In the genomic region with DNA sequence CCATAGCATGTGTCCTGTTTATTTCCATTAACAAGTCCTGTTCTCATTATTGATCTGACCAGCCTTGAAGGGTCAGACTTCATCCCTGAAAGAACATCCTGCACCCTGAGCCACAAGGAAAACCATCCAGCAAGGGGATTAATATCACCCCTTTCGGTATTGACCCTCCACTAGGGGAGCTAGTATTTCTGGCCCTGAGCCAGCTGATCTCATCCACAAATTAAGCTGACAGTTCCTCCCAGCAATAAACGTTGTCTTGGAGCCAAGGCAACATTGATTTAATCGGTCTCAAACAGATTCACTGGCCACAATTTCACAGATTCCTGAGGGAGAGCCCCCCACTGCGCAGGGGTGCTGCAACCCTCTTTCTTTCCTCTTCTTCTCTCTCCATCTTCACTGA, we compare ENCODE assay signal across 9 cellular contexts.
DNase-seq lines count a peak whose midpoint lies in the region; ATAC-seq and TF ChIP-seq lines count a peak whose summit lies in the region.
"Had no signal": no experiment of that assay in that cellular context is flagged by ENCODE, and none has a peak within 500 bp of the region (broad histone marks: within the 10 kb centered on the region; RNA-seq: fewer than 3 reads in every experiment).

No MANE protein-coding gene starts in this region.

- TF ChIP-seq CTCF in NB4 (IDR thresholded peaks at IDR 0.05; ENCODE audit: low read depth, low read length): peak; percentile 26
- TF ChIP-seq CTCF in brain microvascular endothelial cell (IDR thresholded peaks at IDR 0.05; ENCODE audit: low read depth, low read length, missing control alignments): peak; percentile 45

- H3K36me3 ChIP-seq in brain microvascular endothelial cell (replicated peaks): no peaks in the 10 kb centered on the region

- no peak overlapping the region for H3K27ac ChIP-seq in brain microvascular endothelial cell

- TF ChIP-seq POLR2A in NB4 (IDR thresholded peaks at IDR 0.05; ENCODE audit: extremely low read depth, insufficient read length): no peak

- no peak overlapping the region for H3K4me3 ChIP-seq in NB4 (ENCODE audit: low read depth, low read length)
- no peak overlapping the region for H3K4me3 ChIP-seq in brain microvascular endothelial cell (ENCODE audit: low read depth, low read length)

- peak; percentile 5 for DNase-seq in stimulated activated CD4-positive, alpha-beta T cell treated with anti-CD3 and anti-CD28 coated beads, Interleukin-15, amount 100 ng/mL, for 24 hours
- no peak for DNase-seq in stimulated activated CD4-positive, alpha-beta T cell treated with anti-CD3 and anti-CD28 coated beads, Interleukin-4, amount 100 ng/mL, for 24 hours
- peak; percentile 31 for DNase-seq in NB4 (ENCODE audit: low read depth)
- DNase-seq in brain microvascular endothelial cell: peak; percentile 4
- no peak for DNase-seq in AG08395 (ENCODE audit: low spot score)
- no peak for DNase-seq in activated CD4-positive, alpha-beta T cell treated with anti-CD3 and anti-CD28 coated beads for 48 hours
- DNase-seq in medulla oblongata (ENCODE audit: extremely low spot score): no peak
- DNase-seq: activated CD8-positive, alpha-beta memory T cell treated with anti-CD3 and anti-CD28 coated beads, Interleukin-2, amount 50 U/mL, for 48 hours had no signal

- in situ Hi-C loops in brain microvascular endothelial cell (cut with HindIII; ENCODE audit: low pct_ligation_motif_present, low sequenced_read_pairs): no loop called here

- no peaks in the 10 kb centered on the region for H3K27me3 ChIP-seq in brain microvascular endothelial cell (replicated peaks)

- no peak for ATAC-seq in HG03025 (IDR thresholded peaks at IDR 0.05; ENCODE audit: low FRiP score, unreplicated experiment)

Comparison
In these comparisons a context has a peak if more than half of its experiments do, and no peak if none do; other contexts are left out.
1. DNase-seq: peak in stimulated activated CD4-positive, alpha-beta T cell treated with anti-CD3 and anti-CD28 coated beads, Interleukin-15, amount 100 ng/mL, for 24 hours (single experiment), NB4 (single experiment) and brain microvascular endothelial cell (single experiment); none in stimulated activated CD4-positive, alpha-beta T cell treated with anti-CD3 and anti-CD28 coated beads, Interleukin-4, amount 100 ng/mL, for 24 hours (single experiment), AG08395 (single experiment), activated CD4-positive, alpha-beta T cell treated with anti-CD3 and anti-CD28 coated beads for 48 hours (single experiment) and medulla oblongata (single experiment).